10 cellular contexts compared by ENCODE assay signal in genomic region chr2:44267269-44268258, GRCh38. TPM values are rescaled to one million over a fixed set of nuclear protein-coding genes. Genes with fewer than 3 reads are reported as not detected.
A peak's percentile ranks its signal among the peaks of the same experiment; 100 is the strongest.
DNase-seq lines count a peak whose midpoint lies in the region; ATAC-seq and TF ChIP-seq lines count a peak whose summit lies in the region.
"Had no signal": no experiment of that assay in that cellular context is flagged by ENCODE, and none has a peak within 500 bp of the region (broad histone marks: within the 10 kb centered on the region; RNA-seq: fewer than 3 reads in every experiment).

No MANE protein-coding gene starts in this region.

- H3K4me2 ChIP-seq in OCI-LY7 (ENCODE audit: low read length), result no peak overlapping the region

- H3K9me3 ChIP-seq in OCI-LY7 (ENCODE audit: low read length), result no peaks in the 10 kb centered on the region
- H3K9me3 ChIP-seq: neutrophil had no signal

- H3K9me2 ChIP-seq in OCI-LY7 (ENCODE audit: insufficient read depth, low read length), result no peaks in the 10 kb centered on the region

- no peaks in the 10 kb centered on the region for H3K36me3 ChIP-seq in OCI-LY7 (ENCODE audit: insufficient read depth, low read length)
- H3K36me3 ChIP-seq: neutrophil had no signal

- no peak for ATAC-seq in GM21381 (IDR thresholded peaks at IDR 0.05; ENCODE audit: unreplicated experiment)

- H3K27ac Mint-ChIP-seq in chondrocyte (ENCODE audit: unreplicated experiment), result peak overlapping the region; percentile 88

- no peak overlapping the region for H2AFZ ChIP-seq in OCI-LY7 (ENCODE audit: low read length)

- no TSS peak for BruUV-seq in OCI-LY7 (replicated peaks; lab: Mats Ljungman, UMichigan)

- CTCF ChIA-PET in HEK293T (lab: Yijun Ruan, JAX) (interaction anchor here (0.6 to 1.2 kb wide), 5 partner anchors 10 to 124 kb away, joined by 3 to 5 read pairs (median 3); no protein-coding TSS in a partner anchor), OCI-LY7 (lab: Charles Lee; ENCODE audit: unreplicated experiment) (no interaction called here)

- H3K4me1 Mint-ChIP-seq in chondrocyte (ENCODE audit: low read depth), result peaks cover 19% of the 10 kb centered on the region

- H3K27me3 ChIP-seq in layer of hippocampus (ENCODE audit: control insufficient read depth, insufficient read depth, low read length), result no peaks in the 10 kb centered on the region
- H3K27me3 ChIP-seq: neutrophil had no signal

- H3K4me3 Mint-ChIP-seq in chondrocyte (ENCODE audit: unreplicated experiment), result no peak overlapping the region

- no peak overlapping the region for H3K4me3 ChIP-seq in OCI-LY7 (ENCODE audit: low read depth, low read length, poor library complexity, severe bottlenecking)

- DNase-seq in HEK293T (ENCODE audit: extremely low spot score) (no peak), chondrocyte (ENCODE audit: low spot score) (no peak), stromal cell of bone marrow (ENCODE audit: low read depth) (peak; percentile 50), NCI-H510A (lab: John Stamatoyannopoulos, UW) (no peak), NOMO-1 (lab: John Stamatoyannopoulos, UW; ENCODE audit: unreplicated experiment in 2 of 2) (no peak), OCI-LY7 (ENCODE audit: low spot score) (no peak)
- DNase-seq: activated CD8-positive, alpha-beta memory T cell treated with anti-CD3 and anti-CD28 coated beads for 24 hours had no signal

- H4K20me1 ChIP-seq in OCI-LY7 (ENCODE audit: insufficient read depth, low read length), result no peaks in the 10 kb centered on the region

- H3K27ac ChIP-seq in layer of hippocampus (ENCODE audit: low read depth, low read length) (peak overlapping the region; percentile 88), OCI-LY7 (ENCODE audit: low read depth, low read length, poor library complexity, severe bottlenecking) (no peak overlapping the region)
- H3K27ac ChIP-seq: neutrophil had no signal

- POLR2A ChIA-PET in HEK293T (lab: Yijun Ruan, JAX), result no interaction called here
- POLR2A ChIA-PET in OCI-LY7 (lab: Charles Lee), result interaction anchor here (0.6 to 0.8 kb wide), 4 partner anchors 29 to 368 kb away, joined by 3 to 5 read pairs (median 3); no protein-coding TSS in a partner anchor

- no peaks in the 10 kb centered on the region for H3K9me3 Mint-ChIP-seq in chondrocyte (ENCODE audit: low read depth)

- no peaks in the 10 kb centered on the region for H3K79me2 ChIP-seq in OCI-LY7 (ENCODE audit: insufficient read depth, low read depth, low read length)

- TF ChIP-seq CTCF in chondrocyte (IDR thresholded peaks at IDR 0.05), result no peak
- no peak for TF ChIP-seq CTCF in OCI-LY7 (conservative IDR thresholded peaks at IDR 0.05; ENCODE audit: low read length)

- no peaks in the 10 kb centered on the region for H3K27me3 Mint-ChIP-seq in chondrocyte (ENCODE audit: low read depth)

- H3K4me1 ChIP-seq in OCI-LY7 (ENCODE audit: insufficient read depth, low read length, poor library complexity, severe bottlenecking), result no peaks in the 10 kb centered on the region

- intact Hi-C loops in OCI-LY7 (cut with micrococcal nuclease; ENCODE audit: unreplicated experiment), result no loop called here

- no peaks in the 10 kb centered on the region for H3K36me3 Mint-ChIP-seq in chondrocyte (ENCODE audit: low read depth)

TF ChIP-seq in HEK293T, 16 proteins besides CTCF, POLR2A, EP300 and RAD21:
- TF ChIP-seq PKNOX1 (IDR thresholded peaks at IDR 0.05) (no peak), ZNF384 (IDR thresholded peaks at IDR 0.05) (0 out of 2 replicates have a peak, but pooled peaks have one; percentile 9), SP1 (IDR thresholded peaks at IDR 0.05) (no peak)

RNA-seq across cellular contexts. Expression of gene SLC3A1, which starts 7.7 kb away (rescaled TPM):
- total RNA-seq in chondrocyte (not detected in 3 replicates), OCI-LY7 (2022) (0.15 TPM in 1 of 2 replicates, not detected in the other)
- not detected in 2 replicates for total RNA-seq in OCI-LY7 (2014; rRNA removed; shearing (Covaris generic))
